Comparison of ENCODE assay signal across 1 cellular context in genomic region chr1:69441496-69441895, GRCh38.
TF ChIP-seq lines count a peak whose summit lies in the region.

No MANE protein-coding gene starts in this region.

TF ChIP-seq in HepG2, 621 proteins besides CTCF, POLR2A, EP300 and RAD21 (continued from another document):
- TF ChIP-seq HMGXB3 (CRISPR knock-in tag; IDR thresholded peaks at IDR 0.05; ENCODE audit: borderline replicate concordance) (no peak), ZNF570 (CRISPR knock-in tag; IDR thresholded peaks at IDR 0.05; ENCODE audit: borderline replicate concordance) (no peak), CREBL2 (CRISPR knock-in tag; IDR thresholded peaks at IDR 0.05; ENCODE audit: borderline replicate concordance) (no peak), TCF12 (IDR thresholded peaks at IDR 0.05) (no peak), TCF12 (CRISPR knock-in tag; IDR thresholded peaks at IDR 0.05) (no peak), ZNF232 (CRISPR knock-in tag; IDR thresholded peaks at IDR 0.05; ENCODE audit: borderline replicate concordance) (no peak)
